Comparison of ENCODE assay signal across 8 cellular contexts in the genomic region with DNA sequence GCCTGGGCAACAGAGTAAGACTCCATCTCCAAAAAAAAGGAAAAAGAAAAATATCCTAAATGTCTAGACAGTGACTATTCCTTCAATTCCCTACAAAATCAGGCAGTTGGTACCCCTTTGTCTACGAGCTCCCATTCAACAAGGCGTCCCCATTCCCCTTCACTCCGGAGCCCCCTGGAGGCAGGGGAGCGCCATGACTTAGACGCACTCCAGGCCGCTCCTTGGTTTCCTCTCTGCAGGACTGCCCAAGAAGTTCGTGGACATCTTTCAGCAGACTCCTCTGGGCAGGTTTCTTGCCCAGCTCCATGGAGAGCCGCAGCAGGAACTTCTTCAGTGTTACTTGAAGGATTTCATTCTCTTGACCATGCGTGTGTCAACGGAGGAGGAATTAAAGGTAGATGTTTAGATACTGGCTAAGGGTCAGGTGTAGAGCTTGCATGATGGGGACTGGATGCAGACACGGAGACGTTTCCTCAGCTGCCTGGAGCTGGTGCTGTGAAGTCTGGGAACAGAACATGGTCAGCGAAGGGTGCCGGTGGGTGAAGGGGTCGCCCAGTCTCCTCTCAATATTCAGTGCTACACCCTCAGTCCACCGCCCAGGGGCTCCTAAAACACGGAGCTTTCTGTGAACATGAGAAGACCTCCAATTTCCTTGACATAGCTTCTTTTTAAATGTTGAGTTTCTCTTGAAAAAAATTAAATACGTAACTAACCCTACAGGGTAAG. TPM values are rescaled to one million over a fixed set of nuclear protein-coding genes. Genes with fewer than 3 reads are reported as not detected.
DNase-seq lines count a peak whose midpoint lies in the region; ATAC-seq and TF ChIP-seq lines count a peak whose summit lies in the region.

No MANE protein-coding gene starts in this region.

- H3K4me1 ChIP-seq in Caco-2 (no peaks in the 10 kb centered on the region), testis (peaks cover 5% of the 10 kb centered on the region)

- H3K4me1 Mint-ChIP-seq in Caco-2 (ENCODE audit: low read depth, unreplicated experiment): no peaks in the 10 kb centered on the region
- H3K4me1 Mint-ChIP-seq in activated naive CD8-positive, alpha-beta T cell treated with anti-CD3 and anti-CD28 coated beads, Interleukin-2, amount 50 U/mL, for 24 hours: no peaks in the 10 kb centered on the region
- H3K4me1 Mint-ChIP-seq in mesothelial cell of epicardium: no peaks in the 10 kb centered on the region

- 90 to 95% methylated on average over 18 of the region's 18 CpGs for WGBS in testis, 2 donors

- POLR2A ChIA-PET in Caco-2 (lab: Charles Lee): interaction anchor here (0.6 kb wide), 1 partner anchor 369 kb away, joined by 3 read pairs; no protein-coding TSS in a partner anchor

- H3K27ac Mint-ChIP-seq in Caco-2 (ENCODE audit: unreplicated experiment): no peak overlapping the region
- H3K27ac Mint-ChIP-seq in activated naive CD8-positive, alpha-beta T cell treated with anti-CD3 and anti-CD28 coated beads, Interleukin-2, amount 50 U/mL, for 24 hours: peak overlapping the region; percentile 41
- no peak overlapping the region for H3K27ac Mint-ChIP-seq in mesothelial cell of epicardium

- H3K27me3 Mint-ChIP-seq in Caco-2 (ENCODE audit: insufficient read depth, unreplicated experiment) (no peaks in the 10 kb centered on the region), mesothelial cell of epicardium (ENCODE audit: low read depth) (no peaks in the 10 kb centered on the region)
- H3K27me3 Mint-ChIP-seq in activated naive CD8-positive, alpha-beta T cell treated with anti-CD3 and anti-CD28 coated beads, Interleukin-2, amount 50 U/mL, for 24 hours: no peaks in the 10 kb centered on the region

- no peak for ATAC-seq in activated naive CD8-positive, alpha-beta T cell treated with anti-CD3 and anti-CD28 coated beads, Interleukin-2, amount 50 U/mL, for 24 hours
- ATAC-seq in HG03139 (IDR thresholded peaks at IDR 0.05; ENCODE audit: unreplicated experiment) (no peak), HG03159 (IDR thresholded peaks at IDR 0.05; ENCODE audit: unreplicated experiment) (no peak)

- no TSS peak for BruUV-seq in Caco-2 (replicated peaks; lab: Mats Ljungman, UMichigan)

- TF ChIP-seq CTCF in Caco-2 (IDR thresholded peaks at IDR 0.05; ENCODE audit: insufficient read depth in 1 of 2, low read depth in 1 of 2, low read length in 1 of 2, severe bottlenecking in 1 of 2, unreplicated experiment in 1 of 2) (peak; percentile 39 to 40), mesothelial cell of epicardium (IDR thresholded peaks at IDR 0.05; ENCODE audit: unreplicated experiment) (peak; percentile 13), testis (IDR thresholded peaks at IDR 0.05) (no peak)

- H3K36me3 ChIP-seq in Caco-2 (ENCODE audit: control insufficient read depth, insufficient read depth, low read length) (peaks cover 2% of the 10 kb centered on the region; the same call in 1 of the 2 replicates), testis (ENCODE audit: low read depth, missing control alignments) (no peaks in the 10 kb centered on the region)

- H3K9me3 Mint-ChIP-seq in Caco-2 (ENCODE audit: unreplicated experiment) (no peaks in the 10 kb centered on the region), mesothelial cell of epicardium (no peaks in the 10 kb centered on the region)
- H3K9me3 Mint-ChIP-seq in activated naive CD8-positive, alpha-beta T cell treated with anti-CD3 and anti-CD28 coated beads, Interleukin-2, amount 50 U/mL, for 24 hours: no peaks in the 10 kb centered on the region

- TF ChIP-seq POLR2A in testis (IDR thresholded peaks at IDR 0.05): no peak

- DNase-seq in Caco-2 (peak; percentile 33 to 45), HT1080 (ENCODE audit: low read depth) (peak; percentile 13), mesothelial cell of epicardium (ENCODE audit: low spot score in 2 of 2, unreplicated experiment in 2 of 2) (no peak), testis (no peak), mucosa of gallbladder (ENCODE audit: low spot score) (no peak)
- DNase-seq in activated naive CD8-positive, alpha-beta T cell treated with anti-CD3 and anti-CD28 coated beads, Interleukin-2, amount 50 U/mL, for 24 hours: peak; percentile 35

- CTCF ChIA-PET in Caco-2 (lab: Charles Lee): interaction anchor here (1.0 kb wide), 2 partner anchors 159 to 353 kb away, joined by 4 read pairs; no protein-coding TSS in a partner anchor

- no peak overlapping the region for H3K4me3 ChIP-seq in Caco-2 (ENCODE audit: low read depth, low read length)
- no peak overlapping the region for H3K4me3 ChIP-seq in testis

- H3K9me3 ChIP-seq in Caco-2 (no peaks in the 10 kb centered on the region), testis (no peaks in the 10 kb centered on the region)

- H3K4me3 Mint-ChIP-seq in Caco-2 (ENCODE audit: unreplicated experiment): no peak overlapping the region
- H3K4me3 Mint-ChIP-seq in activated naive CD8-positive, alpha-beta T cell treated with anti-CD3 and anti-CD28 coated beads, Interleukin-2, amount 50 U/mL, for 24 hours: no peak overlapping the region
- no peak overlapping the region for H3K4me3 Mint-ChIP-seq in mesothelial cell of epicardium

- H3K27ac ChIP-seq in testis: no peak overlapping the region

- intact Hi-C loops in Caco-2 (cut with micrococcal nuclease; ENCODE audit: unreplicated experiment) (loop anchor here (5.0 kb wide), 1 partner anchor 164 kb away; no protein-coding TSS in a partner anchor), testis (cut with DNase I; ENCODE audit: low total_unique reads) (no loop called here)

- H3K36me3 Mint-ChIP-seq in Caco-2 (ENCODE audit: insufficient read depth, unreplicated experiment): peaks cover 62% of the 10 kb centered on the region
- H3K36me3 Mint-ChIP-seq in activated naive CD8-positive, alpha-beta T cell treated with anti-CD3 and anti-CD28 coated beads, Interleukin-2, amount 50 U/mL, for 24 hours (ENCODE audit: low read depth): peaks cover 68% of the 10 kb centered on the region
- peaks cover 43% of the 10 kb centered on the region for H3K36me3 Mint-ChIP-seq in mesothelial cell of epicardium

- H3K27me3 ChIP-seq in Caco-2 (replicated peaks; ENCODE audit: control insufficient read depth, insufficient read depth, low read length) (no peaks in the 10 kb centered on the region), testis (no peaks in the 10 kb centered on the region)

RNA-seq across cellular contexts. Expression of a gene that starts 53.3 kb away (rescaled TPM):
- 20.5 and 21.5 TPM in 2 replicates for total RNA-seq in Caco-2 (2022)
- 15.2 and 18.4 TPM in 2 replicates for total RNA-seq in HT1080 (2014; rRNA removed; shearing (Covaris generic))
- polyA plus RNA-seq in HT1080 (2015; cell fraction: cytosol; rRNA removed): 22.8 and 25.4 TPM in 2 replicates
- 32.9 and 37.7 TPM in 2 replicates for polyA plus RNA-seq in HT1080 (2015; cell fraction: nucleus; rRNA removed)
- total RNA-seq in mesothelial cell of epicardium: 37.8 to 43.0 TPM (median 38.0 TPM) in 3 replicates
- 10 to 100 TPM; 55.2 to 63.9 TPM for total RNA-seq in testis
- 41.4 TPM for polyA plus RNA-seq in testis (ENCODE audit: insufficient read depth, low read depth, low replicate concordance)
- 26.2 TPM for total RNA-seq in mucosa of gallbladder

Comparison
In these comparisons a context has a peak if more than half of its experiments do, and no peak if none do; other contexts are left out.
1. DNase-seq: peak in Caco-2 (2 of 2), HT1080 (single experiment) and activated naive CD8-positive, alpha-beta T cell treated with anti-CD3 and anti-CD28 coated beads, Interleukin-2, amount 50 U/mL, for 24 hours (single experiment); none in mesothelial cell of epicardium (0 of 2), testis (single experiment) and mucosa of gallbladder (single experiment).
2. CTCF ChIP-seq: peak in Caco-2 (2 of 2) and mesothelial cell of epicardium (single experiment); none in testis (0 of 3).